ENCODE assay signal across 1 cellular context in the genomic region with DNA sequence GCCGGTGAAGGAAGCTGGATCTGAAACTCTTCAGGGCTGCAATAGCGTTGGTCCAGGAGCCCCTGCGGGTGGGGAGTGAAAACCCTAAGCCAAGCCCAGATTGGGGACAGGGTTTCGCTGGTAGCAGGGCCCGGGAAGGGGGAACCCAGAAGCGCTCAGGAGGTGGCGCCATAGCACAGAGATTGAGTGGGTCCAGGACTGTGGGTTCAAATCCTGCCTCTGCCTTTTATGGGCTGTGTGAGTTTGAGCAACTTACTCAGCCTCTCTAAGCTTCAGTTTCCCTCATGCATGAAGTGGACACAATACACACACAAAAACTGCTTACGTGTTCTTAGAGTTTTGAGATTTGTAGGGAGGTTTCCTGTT.
TF ChIP-seq lines count a peak whose summit lies in the region.

No MANE protein-coding gene starts in this region.

TF ChIP-seq in liver, 16 proteins besides CTCF, POLR2A, EP300 and RAD21 (continued from another document):
- TF ChIP-seq, protein P1, sequence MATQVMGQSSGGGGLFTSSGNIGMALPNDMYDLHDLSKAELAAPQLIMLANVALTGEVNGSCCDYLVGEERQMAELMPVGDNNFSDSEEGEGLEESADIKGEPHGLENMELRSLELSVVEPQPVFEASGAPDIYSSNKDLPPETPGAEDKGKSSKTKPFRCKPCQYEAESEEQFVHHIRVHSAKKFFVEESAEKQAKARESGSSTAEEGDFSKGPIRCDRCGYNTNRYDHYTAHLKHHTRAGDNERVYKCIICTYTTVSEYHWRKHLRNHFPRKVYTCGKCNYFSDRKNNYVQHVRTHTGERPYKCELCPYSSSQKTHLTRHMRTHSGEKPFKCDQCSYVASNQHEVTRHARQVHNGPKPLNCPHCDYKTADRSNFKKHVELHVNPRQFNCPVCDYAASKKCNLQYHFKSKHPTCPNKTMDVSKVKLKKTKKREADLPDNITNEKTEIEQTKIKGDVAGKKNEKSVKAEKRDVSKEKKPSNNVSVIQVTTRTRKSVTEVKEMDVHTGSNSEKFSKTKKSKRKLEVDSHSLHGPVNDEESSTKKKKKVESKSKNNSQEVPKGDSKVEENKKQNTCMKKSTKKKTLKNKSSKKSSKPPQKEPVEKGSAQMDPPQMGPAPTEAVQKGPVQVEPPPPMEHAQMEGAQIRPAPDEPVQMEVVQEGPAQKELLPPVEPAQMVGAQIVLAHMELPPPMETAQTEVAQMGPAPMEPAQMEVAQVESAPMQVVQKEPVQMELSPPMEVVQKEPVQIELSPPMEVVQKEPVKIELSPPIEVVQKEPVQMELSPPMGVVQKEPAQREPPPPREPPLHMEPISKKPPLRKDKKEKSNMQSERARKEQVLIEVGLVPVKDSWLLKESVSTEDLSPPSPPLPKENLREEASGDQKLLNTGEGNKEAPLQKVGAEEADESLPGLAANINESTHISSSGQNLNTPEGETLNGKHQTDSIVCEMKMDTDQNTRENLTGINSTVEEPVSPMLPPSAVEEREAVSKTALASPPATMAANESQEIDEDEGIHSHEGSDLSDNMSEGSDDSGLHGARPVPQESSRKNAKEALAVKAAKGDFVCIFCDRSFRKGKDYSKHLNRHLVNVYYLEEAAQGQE (IDR thresholded peaks at IDR 0.05) = no peak
- TF ChIP-seq FOXA1 (IDR thresholded peaks at IDR 0.05) (no peak), NR2F2 (IDR thresholded peaks at IDR 0.05) (no peak), HNF4A (conservative IDR thresholded peaks at IDR 0.05) (no peak), YY1 (IDR thresholded peaks at IDR 0.05) (no peak)
- TF ChIP-seq, protein P2, sequence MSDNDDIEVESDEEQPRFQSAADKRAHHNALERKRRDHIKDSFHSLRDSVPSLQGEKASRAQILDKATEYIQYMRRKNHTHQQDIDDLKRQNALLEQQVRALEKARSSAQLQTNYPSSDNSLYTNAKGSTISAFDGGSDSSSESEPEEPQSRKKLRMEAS (IDR thresholded peaks at IDR 0.05) = no peak
